8 cellular contexts compared by ENCODE assay signal in genomic region chr5:72400950-72401349, GRCh38.
"Had no signal": no experiment of that assay in that cellular context is flagged by ENCODE, and none has a peak within 500 bp of the region (broad histone marks: within the 10 kb centered on the region; RNA-seq: fewer than 3 reads in every experiment).

No MANE protein-coding gene starts in this region.

- H2AFZ ChIP-seq: GM23248 had no signal

- H3K27ac ChIP-seq: GM23248 had no signal

- FAIRE-seq: HTR-8/SVneo had no signal

- H3K36me3 Mint-ChIP-seq: IgD-negative memory B cell had no signal

- H3K27ac Mint-ChIP-seq: IgD-negative memory B cell had no signal

- H3K9ac ChIP-seq: GM23248 had no signal

- DNase-seq: GM23248, GOT3, H7, HCEC 1CT, Kasumi-1, KG1 had no signal

- H3K4me3 ChIP-seq: GM23248 had no signal

- H3K4me3 Mint-ChIP-seq: IgD-negative memory B cell had no signal
